In genomic region chr18:24837065-24837464, GRCh38 we compare ENCODE assay signal across 17 cellular contexts.
DNase-seq lines count a peak whose midpoint lies in the region; ATAC-seq lines count a peak whose summit lies in the region.
"Had no signal": no experiment of that assay in that cellular context is flagged by ENCODE, and none has a peak within 500 bp of the region (broad histone marks: within the 10 kb centered on the region; RNA-seq: fewer than 3 reads in every experiment).

No MANE protein-coding gene starts in this region.

- DNase-seq in DMS 273 (lab: John Stamatoyannopoulos, UW; ENCODE audit: unreplicated experiment) (peak; percentile 24), DMS 273 treated with DMSO at 0.1 percent for 48 hours (lab: John Stamatoyannopoulos, UW) (no peak), RPMI7951 (ENCODE audit: low read depth) (peak; percentile 51), foreskin melanocyte (peak; percentile 32), NCI-H1092 (lab: John Stamatoyannopoulos, UW) (no peak)
- DNase-seq in activated CD8-positive, alpha-beta memory T cell treated with anti-CD3 and anti-CD28 coated beads for 24 hours: no peak
- DNase-seq: activated CD8-positive, alpha-beta T cell treated with anti-CD3 and anti-CD28 coated beads, Interleukin-2, amount 10 ng/mL, durations not matched to agents 7 days and 5 days; activated naive CD4-positive, alpha-beta T cell treated with Interleukin-2 at 50 U/mL for 16 hours; COR-L47; effector memory CD8-positive, alpha-beta T cell; left colon; natural killer cell; NCI-H2029 treated with DMSO at 0.1 percent for 48 hours; SHP77; small intestine had no signal

- ATAC-seq in HG02642 (IDR thresholded peaks at IDR 0.05; ENCODE audit: poor library complexity, unreplicated experiment) (no peak), HG03045 (IDR thresholded peaks at IDR 0.05; ENCODE audit: unreplicated experiment) (no peak)
- ATAC-seq: activated CD8-positive, alpha-beta T cell treated with anti-CD3 and anti-CD28 coated beads, Interleukin-2, amount 10 ng/mL, durations not matched to agents 7 days and 5 days; effector memory CD8-positive, alpha-beta T cell; left colon; natural killer cell had no signal

Comparison
In these comparisons a context has a peak if more than half of its experiments do, and no peak if none do; other contexts are left out.
1. DNase-seq: peak in DMS 273 (single experiment), RPMI7951 (single experiment) and foreskin melanocyte (single experiment); none in DMS 273 treated with DMSO at 0.1 percent for 48 hours (single experiment), activated CD8-positive, alpha-beta memory T cell treated with anti-CD3 and anti-CD28 coated beads for 24 hours (single experiment) and NCI-H1092 (single experiment).